Comparison of ENCODE assay signal across 17 cellular contexts in genomic region chr4:108917255-108917654, GRCh38.
A peak's percentile ranks its signal among the peaks of the same experiment; 100 is the strongest.
DNase-seq lines count a peak whose midpoint lies in the region; ATAC-seq and TF ChIP-seq lines count a peak whose summit lies in the region.
"Had no signal": no experiment of that assay in that cellular context is flagged by ENCODE, and none has a peak within 500 bp of the region (broad histone marks: within the 10 kb centered on the region; RNA-seq: fewer than 3 reads in every experiment).

No MANE protein-coding gene starts in this region.

- no peaks in the 10 kb centered on the region for H3K27me3 ChIP-seq in colonic mucosa
- H3K27me3 ChIP-seq: BLaER1 had no signal

- H3K9me3 ChIP-seq in colonic mucosa: no peaks in the 10 kb centered on the region
- H3K9me3 ChIP-seq: BLaER1, Caco-2, HAP-1 had no signal

- no peak overlapping the region for H3K27ac ChIP-seq in colonic mucosa
- H3K27ac ChIP-seq: 22Rv1, BLaER1, GM23248, HL-60 had no signal

- POLR2A ChIA-PET in WTC11 (lab: Charles Lee): no interaction called here

- H3K4me3 ChIP-seq in epithelial cell of esophagus (ENCODE audit: low read length) (no peak overlapping the region), colonic mucosa (no peak overlapping the region)
- H3K4me3 ChIP-seq: BLaER1, GM23248, HAP-1 had no signal

- intact Hi-C loops in Calu3 (cut with micrococcal nuclease; ENCODE audit: unreplicated experiment) (no loop called here), colonic mucosa (cut with DNase I) (no loop called here)

- no peak overlapping the region for H3K4me3 Mint-ChIP-seq in Calu3 (ENCODE audit: low read depth, unreplicated experiment)
- no peak overlapping the region for H3K4me3 Mint-ChIP-seq in WTC11
- H3K4me3 Mint-ChIP-seq in neural crest cell: no peak overlapping the region
- H3K4me3 Mint-ChIP-seq: CD8-positive, alpha-beta memory T cell had no signal

- H3K36me3 ChIP-seq in colonic mucosa: no peaks in the 10 kb centered on the region
- H3K36me3 ChIP-seq: BLaER1, HAP-1 had no signal

- TF ChIP-seq CTCF in Calu3 (IDR thresholded peaks at IDR 0.05; ENCODE audit: unreplicated experiment) (no peak), WTC11 (IDR thresholded peaks at IDR 0.05) (no peak), epithelial cell of esophagus (IDR thresholded peaks at IDR 0.05; ENCODE audit: insufficient read depth, low read depth, low read length, missing control alignments) (no peak), neural crest cell (conservative IDR thresholded peaks at IDR 0.05) (no peak), colonic mucosa (IDR thresholded peaks at IDR 0.05) (no peak)

- no peaks in the 10 kb centered on the region for H3K4me1 ChIP-seq in colonic mucosa
- H3K4me1 ChIP-seq: BLaER1, Caco-2 had no signal

- peak; percentile 69 for ATAC-seq in WTC11

- BruUV-seq in Calu3 (replicated peaks; lab: Mats Ljungman, UMichigan): no TSS peak

- no peak overlapping the region for H3K27ac Mint-ChIP-seq in Calu3 (ENCODE audit: unreplicated experiment)
- peak overlapping the region; percentile 35; the same call in 1 of the 2 replicates for H3K27ac Mint-ChIP-seq in WTC11
- H3K27ac Mint-ChIP-seq in neural crest cell (ENCODE audit: unreplicated experiment): peak overlapping the region; percentile 14
- H3K27ac Mint-ChIP-seq: CD8-positive, alpha-beta memory T cell had no signal

- no peaks in the 10 kb centered on the region for H3K9me3 Mint-ChIP-seq in Calu3 (ENCODE audit: low read depth, unreplicated experiment)
- H3K9me3 Mint-ChIP-seq in WTC11: no peaks in the 10 kb centered on the region
- H3K9me3 Mint-ChIP-seq in neural crest cell: no peaks in the 10 kb centered on the region
- H3K9me3 Mint-ChIP-seq: CD8-positive, alpha-beta memory T cell had no signal

- no peaks in the 10 kb centered on the region for H3K36me3 Mint-ChIP-seq in Calu3 (ENCODE audit: insufficient read depth, unreplicated experiment)
- no peaks in the 10 kb centered on the region for H3K36me3 Mint-ChIP-seq in WTC11
- H3K36me3 Mint-ChIP-seq in neural crest cell (ENCODE audit: low read depth): no peaks in the 10 kb centered on the region
- H3K36me3 Mint-ChIP-seq: CD8-positive, alpha-beta memory T cell had no signal

- CTCF ChIA-PET in Calu3 (lab: Charles Lee): no interaction called here
- CTCF ChIA-PET in WTC11 (lab: Charles Lee): interaction anchor here (0.7 to 1.1 kb wide), 2 partner anchors 120 to 377 kb away, joined by 3 to 4 read pairs; no protein-coding TSS in a partner anchor

- H3K9ac ChIP-seq in colonic mucosa (ENCODE audit: low read depth in 2 of 2, low read length in 2 of 2): no peak overlapping the region
- H3K9ac ChIP-seq: BLaER1, GM23248 had no signal

- DNase-seq in Calu3 (peak; percentile 1), WTC11 (ENCODE audit: low spot score) (no peak), epithelial cell of esophagus (ENCODE audit: low read depth) (peak; percentile 41), neural crest cell (ENCODE audit: low read depth, low spot score) (no peak), SKM-1 treated with dmso at 0.1 percent for 144 hours (lab: John Stamatoyannopoulos, UW; ENCODE audit: unreplicated experiment) (no peak), NCI-H1417 treated with DMSO at 0.1 percent for 48 hours (lab: John Stamatoyannopoulos, UW) (no peak), SHP77 (lab: John Stamatoyannopoulos, UW) (no peak), colonic mucosa (no peak)
- DNase-seq: AML-193; Caco-2; CD8-positive, alpha-beta memory T cell; DMS53; GM23248 had no signal

- no peaks in the 10 kb centered on the region for H3K27me3 Mint-ChIP-seq in Calu3 (ENCODE audit: unreplicated experiment)
- H3K27me3 Mint-ChIP-seq in WTC11 (ENCODE audit: low read depth): no peaks in the 10 kb centered on the region
- H3K27me3 Mint-ChIP-seq in neural crest cell (ENCODE audit: low read depth): no peaks in the 10 kb centered on the region

- H3K4me1 Mint-ChIP-seq in Calu3 (ENCODE audit: low read depth, unreplicated experiment) (no peaks in the 10 kb centered on the region), WTC11 (peaks cover 19% of the 10 kb centered on the region), neural crest cell (peaks cover 28% of the 10 kb centered on the region)
- H3K4me1 Mint-ChIP-seq: CD8-positive, alpha-beta memory T cell had no signal

TF ChIP-seq in WTC11, 78 proteins besides CTCF, POLR2A, EP300 and RAD21:
- TF ChIP-seq ZBTB21 (CRISPR knock-in tag; IDR thresholded peaks at IDR 0.05; ENCODE audit: borderline replicate concordance): no peak
- no peak for TF ChIP-seq CREM (CRISPR knock-in tag; IDR thresholded peaks at IDR 0.05)
- TF ChIP-seq FOXK1 (CRISPR knock-in tag; IDR thresholded peaks at IDR 0.05): no peak
- TF ChIP-seq CBFB (CRISPR knock-in tag; IDR thresholded peaks at IDR 0.05; ENCODE audit: low read depth): no peak
- TF ChIP-seq SMAD4 (CRISPR knock-in tag; IDR thresholded peaks at IDR 0.05): no peak
- TF ChIP-seq ZNF416 (CRISPR knock-in tag; IDR thresholded peaks at IDR 0.05): no peak
- no peak for TF ChIP-seq IRF1 (CRISPR knock-in tag; IDR thresholded peaks at IDR 0.05)
- no peak for TF ChIP-seq TEAD4 (CRISPR knock-in tag; IDR thresholded peaks at IDR 0.05)
- no peak for TF ChIP-seq ATF6 (CRISPR knock-in tag; IDR thresholded peaks at IDR 0.05)
- TF ChIP-seq, protein P1, sequence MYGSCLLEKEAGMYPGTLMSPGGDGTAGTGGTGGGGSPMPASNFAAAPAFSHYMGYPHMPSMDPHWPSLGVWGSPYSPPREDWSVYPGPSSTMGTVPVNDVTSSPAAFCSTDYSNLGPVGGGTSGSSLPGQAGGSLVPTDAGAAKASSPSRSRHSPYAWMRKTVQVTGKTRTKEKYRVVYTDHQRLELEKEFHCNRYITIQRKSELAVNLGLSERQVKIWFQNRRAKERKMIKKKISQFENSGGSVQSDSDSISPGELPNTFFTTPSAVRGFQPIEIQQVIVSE (CRISPR knock-in tag; IDR thresholded peaks at IDR 0.05; ENCODE audit: borderline replicate concordance): no peak
- no peak for TF ChIP-seq GTF2I (CRISPR knock-in tag; conservative IDR thresholded peaks at IDR 0.05)
- no peak for TF ChIP-seq GABPB1 (CRISPR knock-in tag; IDR thresholded peaks at IDR 0.05)
- TF ChIP-seq ETV6 (CRISPR knock-in tag; IDR thresholded peaks at IDR 0.05): no peak
- TF ChIP-seq ZNF121 (CRISPR knock-in tag; IDR thresholded peaks at IDR 0.05): no peak

Comparison
In these comparisons a context has a peak if more than half of its experiments do, and no peak if none do; other contexts are left out.
1. DNase-seq: peak in Calu3 (single experiment) and epithelial cell of esophagus (single experiment); none in WTC11 (single experiment), neural crest cell (single experiment), SKM-1 treated with dmso at 0.1 percent for 144 hours (single experiment), NCI-H1417 treated with DMSO at 0.1 percent for 48 hours (single experiment), SHP77 (0 of 2) and colonic mucosa (single experiment).